In the genomic region with DNA sequence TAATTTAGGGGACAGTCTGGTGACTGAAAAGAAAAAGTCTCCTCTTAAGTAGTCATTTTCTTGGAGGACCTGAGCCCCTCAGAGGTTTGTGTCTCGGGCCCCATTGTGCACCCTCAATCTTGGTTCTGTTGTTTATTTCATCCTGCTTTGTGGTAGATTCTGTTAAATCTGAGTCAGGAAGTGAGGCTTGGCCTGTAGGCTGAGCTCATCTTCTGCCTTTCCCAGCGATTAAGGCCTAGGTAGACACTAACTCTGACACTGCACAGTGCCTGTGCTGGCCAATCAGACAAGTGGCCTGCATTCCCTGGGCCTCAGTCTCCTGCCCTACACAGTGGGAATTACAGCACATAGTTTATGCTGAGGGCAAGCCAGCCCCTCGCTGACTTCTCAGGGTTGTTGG, we compare ENCODE assay signal across 1 cellular context.
TF ChIP-seq lines count a peak whose summit lies in the region.

No MANE protein-coding gene starts in this region.

TF ChIP-seq in IMR-90, 13 proteins besides CTCF, POLR2A, EP300 and RAD21 (continued from another document):
- TF ChIP-seq, protein P1, sequence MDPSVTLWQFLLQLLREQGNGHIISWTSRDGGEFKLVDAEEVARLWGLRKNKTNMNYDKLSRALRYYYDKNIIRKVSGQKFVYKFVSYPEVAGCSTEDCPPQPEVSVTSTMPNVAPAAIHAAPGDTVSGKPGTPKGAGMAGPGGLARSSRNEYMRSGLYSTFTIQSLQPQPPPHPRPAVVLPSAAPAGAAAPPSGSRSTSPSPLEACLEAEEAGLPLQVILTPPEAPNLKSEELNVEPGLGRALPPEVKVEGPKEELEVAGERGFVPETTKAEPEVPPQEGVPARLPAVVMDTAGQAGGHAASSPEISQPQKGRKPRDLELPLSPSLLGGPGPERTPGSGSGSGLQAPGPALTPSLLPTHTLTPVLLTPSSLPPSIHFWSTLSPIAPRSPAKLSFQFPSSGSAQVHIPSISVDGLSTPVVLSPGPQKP (IDR thresholded peaks at IDR 0.05; ENCODE audit: borderline replicate concordance, low read depth, low read length) = no peak
- TF ChIP-seq RCOR1 (IDR thresholded peaks at IDR 0.05; ENCODE audit: insufficient replicate concordance, low read length) (no peak), RFX5 (IDR thresholded peaks at IDR 0.05; ENCODE audit: low read depth, low read length) (no peak), MAFK (IDR thresholded peaks at IDR 0.05; ENCODE audit: low read depth, low read length) (no peak), FOS (IDR thresholded peaks at IDR 0.05; ENCODE audit: low read depth, low read length) (no peak), CEBPB (IDR thresholded peaks at IDR 0.05; ENCODE audit: low read depth, low read length) (no peak)
TF ChIP-seq in IMR-90: peak in this region for 0.
